ENCODE assay signal across 1 cellular context in genomic region chr6:105869835-105870506, GRCh38.
TF ChIP-seq lines count a peak whose summit lies in the region.

No MANE protein-coding gene starts in this region.

TF ChIP-seq in H1, 55 proteins besides CTCF, POLR2A, EP300 and RAD21 (continued from another document):
- TF ChIP-seq TEAD4 (IDR thresholded peaks at IDR 0.05; ENCODE audit: low read depth, low read length) (peak; percentile 85), YY1 (IDR thresholded peaks at IDR 0.05; ENCODE audit: low read depth, low read length) (peak; percentile 49; the same call in 1 of the 2 replicates), SAP30 (IDR thresholded peaks at IDR 0.05; ENCODE audit: insufficient read depth, insufficient replicate concordance, low read length) (no peak), POLR2AphosphoS5 (IDR thresholded peaks at IDR 0.05; ENCODE audit: low read depth, low read length) (no peak), BACH1 (IDR thresholded peaks at IDR 0.05; ENCODE audit: low read length) (peak; percentile 96), FOSL1 (IDR thresholded peaks at IDR 0.05; ENCODE audit: insufficient read depth, low read depth, low read length) (no peak), MAFK (IDR thresholded peaks at IDR 0.05; ENCODE audit: low read depth, low read length) (peak; percentile 92), ATF2 (IDR thresholded peaks at IDR 0.05; ENCODE audit: low read length) (no peak), CEBPB (IDR thresholded peaks at IDR 0.05; ENCODE audit: low read depth, low read length) (peak; percentile 53; the same call in 1 of the 2 replicates), BRCA1 (IDR thresholded peaks at IDR 0.05; ENCODE audit: low read depth, low read length) (no peak), HDAC6 (IDR thresholded peaks at IDR 0.05; ENCODE audit: low read depth, low read length) (no peak), E2F6 (IDR thresholded peaks at IDR 0.05) (0 out of 2 replicates have a peak, but pooled peaks have one; percentile 20), NANOG (IDR thresholded peaks at IDR 0.05; ENCODE audit: insufficient read depth, low read depth, low read length, poor library complexity, severe bottlenecking) (no peak), ASH2L (IDR thresholded peaks at IDR 0.05; ENCODE audit: low read length) (no peak)
